ENCODE assay signal across 12 cellular contexts in the genomic region with DNA sequence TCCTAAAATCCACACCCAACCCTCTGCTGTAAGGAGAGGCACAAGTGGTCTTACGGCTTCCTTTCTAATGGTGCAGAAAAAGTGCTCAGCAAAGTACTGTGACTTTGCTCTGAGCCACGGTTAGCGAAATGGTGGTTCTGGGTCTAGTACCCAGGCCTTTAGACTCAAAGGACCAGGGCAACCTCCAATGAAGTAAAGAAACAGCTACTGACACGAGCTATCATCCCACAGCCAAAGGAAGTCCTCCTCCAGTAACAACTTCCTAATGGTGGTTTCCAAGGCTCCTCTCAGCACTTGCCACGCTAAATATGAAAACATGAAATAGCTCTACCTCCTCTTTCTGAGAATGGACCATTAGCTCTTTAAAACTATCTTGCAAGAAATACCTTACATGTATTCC.
A peak's percentile ranks its signal among the peaks of the same experiment; 100 is the strongest.
DNase-seq lines count a peak whose midpoint lies in the region; ATAC-seq and TF ChIP-seq lines count a peak whose summit lies in the region.
"Had no signal": no experiment of that assay in that cellular context is flagged by ENCODE, and none has a peak within 500 bp of the region (broad histone marks: within the 10 kb centered on the region; RNA-seq: fewer than 3 reads in every experiment).

No MANE protein-coding gene starts in this region.

- peak overlapping the region; percentile 91 for H3K4me3 Mint-ChIP-seq in activated naive CD8-positive, alpha-beta T cell
- H3K4me3 Mint-ChIP-seq in naive B cell, result peak overlapping the region in 4 of 8 donors; percentile 3 to 76 (median 46)
- H3K4me3 Mint-ChIP-seq: brain had no signal

- H3K9me3 Mint-ChIP-seq in activated naive CD8-positive, alpha-beta T cell (ENCODE audit: low read depth), result no peaks in the 10 kb centered on the region
- H3K9me3 Mint-ChIP-seq in naive B cell, result peaks cover 0 to 2% (median 0%) of the 10 kb centered on the region in 7 donors
- H3K9me3 Mint-ChIP-seq: brain had no signal

- H3K4me3 ChIP-seq in left ventricle myocardium inferior (no peak overlapping the region), uterus (no peak overlapping the region)

- H3K36me3 ChIP-seq in left ventricle myocardium inferior, result peaks cover 42% of the 10 kb centered on the region
- no peaks in the 10 kb centered on the region for H3K36me3 ChIP-seq in uterus

- no peak for TF ChIP-seq POLR2A in uterus (IDR thresholded peaks at IDR 0.05)

- H3K27me3 ChIP-seq in left ventricle myocardium inferior (ENCODE audit: low read depth), result no peaks in the 10 kb centered on the region
- no peaks in the 10 kb centered on the region for H3K27me3 ChIP-seq in uterus

- peaks cover 61% of the 10 kb centered on the region for H3K36me3 Mint-ChIP-seq in activated naive CD8-positive, alpha-beta T cell
- H3K36me3 Mint-ChIP-seq in naive B cell, result peaks cover 75 to 76% of the 10 kb centered on the region in 2 donors
- H3K36me3 Mint-ChIP-seq: brain had no signal

- no peaks in the 10 kb centered on the region for H3K27me3 Mint-ChIP-seq in activated naive CD8-positive, alpha-beta T cell
- H3K27me3 Mint-ChIP-seq in naive B cell, result no peaks in the 10 kb centered on the region

- H3K4me1 Mint-ChIP-seq in activated naive CD8-positive, alpha-beta T cell (ENCODE audit: low read depth), result peaks cover 100% of the 10 kb centered on the region
- H3K4me1 Mint-ChIP-seq in naive B cell, result peaks cover 79 to 89% (median 83%) of the 10 kb centered on the region in 3 donors

- H3K9me3 ChIP-seq in left ventricle myocardium inferior (replicated peaks) (no peaks in the 10 kb centered on the region), uterus (no peaks in the 10 kb centered on the region)

- intact Hi-C loops in left ventricle myocardium inferior (cut with micrococcal nuclease), result no loop called here
- intact Hi-C loops in cardiac septum (cut with DNase I), result loop anchor here (5.0 to 10.0 kb wide), 3 partner anchors 37 to 170 kb away; no protein-coding TSS in a partner anchor
- intact Hi-C loops in uterus (cut with DNase I; ENCODE audit: low total_unique reads), result no loop called here

- DNase-seq in left ventricle myocardium inferior (no peak), cardiac septum (ENCODE audit: low spot score) (no peak), naive B cell (no peak), uterus (no peak), cortex of kidney (lab: John Stamatoyannopoulos, UW) (no peak)
- DNase-seq: KG1, NCI-H510A treated with DMSO at 0.1 percent for 48 hours, SHP77 had no signal

- H3K27ac Mint-ChIP-seq in activated naive CD8-positive, alpha-beta T cell, result peak overlapping the region; percentile 100
- H3K27ac Mint-ChIP-seq in naive B cell, result peak overlapping the region; percentile 39 to 96 (median 92)
- H3K27ac Mint-ChIP-seq: brain had no signal

- H3K4me1 ChIP-seq in left ventricle myocardium inferior (peaks cover 81% of the 10 kb centered on the region), uterus (peaks cover 0 to 5% of the 10 kb centered on the region in 2 donors)

- TF ChIP-seq CTCF in left ventricle myocardium inferior (IDR thresholded peaks at IDR 0.05; ENCODE audit: borderline replicate concordance), result no peak
- no peak for TF ChIP-seq CTCF in uterus (IDR thresholded peaks at IDR 0.05)

- ATAC-seq in naive B cell (ENCODE audit: low read depth in 2 of 2) (no peak), HG03432 (IDR thresholded peaks at IDR 0.05; ENCODE audit: unreplicated experiment) (no peak), HG02571 (IDR thresholded peaks at IDR 0.05; ENCODE audit: unreplicated experiment) (no peak)

- H3K27ac ChIP-seq in left ventricle myocardium inferior (replicated peaks) (peak overlapping the region; percentile 80), uterus (peak overlapping the region; percentile 8 to 59)
